Comparison of ENCODE assay signal across 21 cellular contexts in the genomic region with DNA sequence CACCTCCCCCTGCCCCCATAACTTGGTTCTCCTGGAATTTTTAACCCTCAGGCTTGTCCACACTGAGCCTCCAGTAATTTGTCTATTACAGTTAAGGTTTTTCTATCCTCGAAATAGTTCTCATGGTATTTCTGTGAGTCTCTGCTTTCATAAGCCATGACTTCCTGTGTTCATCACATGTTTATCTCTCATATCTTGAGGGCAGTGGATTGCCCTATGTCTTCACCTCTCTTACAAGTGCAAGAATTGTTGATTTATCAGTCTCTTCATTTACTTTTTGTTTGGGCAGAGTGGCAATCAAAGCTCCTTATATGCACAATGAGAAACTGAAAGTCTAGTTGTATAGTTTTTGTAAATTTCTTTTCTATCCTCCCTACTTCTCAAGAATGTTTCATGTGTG.
A peak's percentile ranks its signal among the peaks of the same experiment; 100 is the strongest.
DNase-seq lines count a peak whose midpoint lies in the region; ATAC-seq and TF ChIP-seq lines count a peak whose summit lies in the region.
"Had no signal": no experiment of that assay in that cellular context is flagged by ENCODE, and none has a peak within 500 bp of the region (broad histone marks: within the 10 kb centered on the region; RNA-seq: fewer than 3 reads in every experiment).

No MANE protein-coding gene starts in this region.

- CTCF ChIA-PET in PC-3 (lab: Charles Lee), result interaction anchor here (0.6 kb wide), 2 partner anchors 106 to 152 kb away, joined by 3 read pairs; no protein-coding TSS in a partner anchor

- peaks cover 2 to 14% (median 10%) of the 10 kb centered on the region in 7 donors for H3K9me3 Mint-ChIP-seq in CD4-positive, CD25-positive, alpha-beta regulatory T cell

- H4K20me1 ChIP-seq in PC-3 (ENCODE audit: low read length), result no peaks in the 10 kb centered on the region

- no peak overlapping the region for H3K27ac ChIP-seq in CD4-positive, CD25-positive, alpha-beta regulatory T cell (ENCODE audit: insufficient read depth, low read length, poor library complexity, severe bottlenecking)
- no peak overlapping the region for H3K27ac ChIP-seq in PC-3 (ENCODE audit: low read length)
- H3K27ac ChIP-seq: HL-60, right lobe of liver, RWPE1 had no signal

- H3F3A ChIP-seq in PC-3 (ENCODE audit: low read length, unreplicated experiment), result no peaks in the 10 kb centered on the region

- no peak overlapping the region for H3K4me2 ChIP-seq in PC-3 (ENCODE audit: low read length)

- no peak for TF ChIP-seq CTCF in PC-3 (conservative IDR thresholded peaks at IDR 0.05; ENCODE audit: low read depth, low read length)

- H3K4me1 ChIP-seq in CD4-positive, CD25-positive, alpha-beta regulatory T cell (ENCODE audit: control insufficient read depth, insufficient read depth, low read length, poor library complexity, severe bottlenecking), result no peaks in the 10 kb centered on the region
- no peaks in the 10 kb centered on the region for H3K4me1 ChIP-seq in PC-3 (ENCODE audit: insufficient read depth, low read length)
- H3K4me1 ChIP-seq: right lobe of liver had no signal

- no peaks in the 10 kb centered on the region for H3K27me3 ChIP-seq in CD4-positive, CD25-positive, alpha-beta regulatory T cell (ENCODE audit: control insufficient read depth, insufficient read depth, low read length)
- H3K27me3 ChIP-seq in PC-3 (ENCODE audit: low read length), result no peaks in the 10 kb centered on the region
- H3K27me3 ChIP-seq: MG63, right lobe of liver had no signal

- POLR2A ChIA-PET in PC-3 (lab: Charles Lee; ENCODE audit: unreplicated experiment), result no interaction called here

- peak in 1 of 3 donors; percentile 15 for DNase-seq in CD4-positive, CD25-positive, alpha-beta regulatory T cell
- peak; percentile 10 for DNase-seq in ELR (ENCODE audit: low read depth)
- peak; percentile 7 for DNase-seq in PC-3
- peak; percentile 5 for DNase-seq in fibroblast of peridontal ligament (ENCODE audit: extremely low read depth)
- no peak for DNase-seq in DMS53 (lab: John Stamatoyannopoulos, UW)
- DNase-seq: activated effector memory CD4-positive, alpha-beta T cell treated with anti-CD3 and anti-CD28 coated beads, Interleukin-2, amount 50 U/mL, for 16 hours; MG63; NCI-H446; NCI-H774; right lobe of liver; stimulated activated CD4-positive, alpha-beta T cell treated with anti-CD3 and anti-CD28 coated beads, Interleukin-4, amount 100 ng/mL, for 24 hours; trophoblast cell had no signal

- H3K36me3 ChIP-seq in CD4-positive, CD25-positive, alpha-beta regulatory T cell (ENCODE audit: control insufficient read depth, insufficient read depth, low read length), result no peaks in the 10 kb centered on the region
- no peaks in the 10 kb centered on the region for H3K36me3 ChIP-seq in PC-3 (ENCODE audit: low read depth, low read length)
- H3K36me3 ChIP-seq: MG63, right lobe of liver had no signal

- H3K9me2 ChIP-seq in PC-3 (replicated peaks; ENCODE audit: low read length), result no peaks in the 10 kb centered on the region

- H3K4me1 Mint-ChIP-seq in CD4-positive, CD25-positive, alpha-beta regulatory T cell, result peaks cover 0 to 10% (median 6%) of the 10 kb centered on the region in 4 donors
- H3K4me1 Mint-ChIP-seq: IgD-negative memory B cell; stimulated activated effector memory CD8-positive, alpha-beta T cell treated with anti-CD3 and anti-CD28 coated beads, Interleukin-12 subunit alpha, Interleukin-12 subunit beta, amount 100 ng/mL, for 72 hours had no signal

- peak in 1 of 2 donors; percentile 18 for ATAC-seq in CD4-positive, CD25-positive, alpha-beta regulatory T cell (ENCODE audit: low read depth in 2 of 2)
- ATAC-seq in PC-3, result peak; percentile 29; the same call in 1 of the 2 replicates
- no peak for ATAC-seq in GM19328 (IDR thresholded peaks at IDR 0.05; ENCODE audit: unreplicated experiment)
- ATAC-seq in SK-N-SH treated with all-trans-retinoic acid at 6 μM for 48 hours, result no peak
- ATAC-seq in GM19463 (IDR thresholded peaks at IDR 0.05; ENCODE audit: unreplicated experiment), result no peak
- ATAC-seq: right lobe of liver; stimulated activated effector memory CD8-positive, alpha-beta T cell treated with anti-CD3 and anti-CD28 coated beads, Interleukin-12 subunit alpha, Interleukin-12 subunit beta, amount 100 ng/mL, for 72 hours had no signal

- no peak overlapping the region for H3K4me3 Mint-ChIP-seq in CD4-positive, CD25-positive, alpha-beta regulatory T cell
- H3K4me3 Mint-ChIP-seq: central memory CD8-positive, alpha-beta T cell; stimulated activated effector memory CD8-positive, alpha-beta T cell treated with anti-CD3 and anti-CD28 coated beads, Interleukin-12 subunit alpha, Interleukin-12 subunit beta, amount 100 ng/mL, for 72 hours; T-helper 1 cell treated with Interleukin-12 subunit alpha and Interleukin-12 subunit beta and Interleukin-4 antibody, amounts not matched to agents 30 μg/mL and 1 μg/mL, for 36 hours had no signal

- peak overlapping the region; percentile 4 for H3K4me3 ChIP-seq in CD4-positive, CD25-positive, alpha-beta regulatory T cell (ENCODE audit: low read depth, low read length)
- no peak overlapping the region for H3K4me3 ChIP-seq in PC-3 (ENCODE audit: low read length)
- H3K4me3 ChIP-seq: MG63, right lobe of liver had no signal

- peaks cover 0 to 13% of the 10 kb centered on the region in 2 experiments for H3K9me3 ChIP-seq in CD4-positive, CD25-positive, alpha-beta regulatory T cell (ENCODE audit: control insufficient read depth in 2 of 2, low read length in 2 of 2)
- H3K9me3 ChIP-seq in PC-3 (ENCODE audit: low read length), result no peaks in the 10 kb centered on the region

- no peak overlapping the region for H3K9ac ChIP-seq in PC-3 (ENCODE audit: low read length)

- no peaks in the 10 kb centered on the region for H3K79me2 ChIP-seq in PC-3 (ENCODE audit: low read length)

- H3K36me3 Mint-ChIP-seq in CD4-positive, CD25-positive, alpha-beta regulatory T cell, result no peaks in the 10 kb centered on the region
- H3K36me3 Mint-ChIP-seq: stimulated activated effector memory CD8-positive, alpha-beta T cell treated with anti-CD3 and anti-CD28 coated beads, Interleukin-12 subunit alpha, Interleukin-12 subunit beta, amount 100 ng/mL, for 72 hours had no signal

- peak overlapping the region in 1 of 3 donors; percentile 1 for H3K27ac Mint-ChIP-seq in CD4-positive, CD25-positive, alpha-beta regulatory T cell
- H3K27ac Mint-ChIP-seq: IgD-negative memory B cell; stimulated activated effector memory CD8-positive, alpha-beta T cell treated with anti-CD3 and anti-CD28 coated beads, Interleukin-12 subunit alpha, Interleukin-12 subunit beta, amount 100 ng/mL, for 72 hours; T-helper 1 cell treated with Interleukin-12 subunit alpha and Interleukin-12 subunit beta and Interleukin-4 antibody, amounts not matched to agents 30 μg/mL and 1 μg/mL, for 36 hours had no signal

- no peaks in the 10 kb centered on the region for H3K27me3 Mint-ChIP-seq in CD4-positive, CD25-positive, alpha-beta regulatory T cell
- H3K27me3 Mint-ChIP-seq: central memory CD8-positive, alpha-beta T cell; IgD-negative memory B cell had no signal

- no peak overlapping the region for H2AFZ ChIP-seq in PC-3 (ENCODE audit: low read length)

- BruUV-seq in PC-3 (replicated peaks; lab: Mats Ljungman, UMichigan), result no TSS peak

- intact Hi-C loops in PC-3 (cut with micrococcal nuclease), result no loop called here

TF ChIP-seq in SK-N-SH treated with all-trans-retinoic acid at 6 μM for 48 hours, 23 proteins besides CTCF, POLR2A, EP300 and RAD21 (continues in another document):
- TF ChIP-seq, protein P1, sequence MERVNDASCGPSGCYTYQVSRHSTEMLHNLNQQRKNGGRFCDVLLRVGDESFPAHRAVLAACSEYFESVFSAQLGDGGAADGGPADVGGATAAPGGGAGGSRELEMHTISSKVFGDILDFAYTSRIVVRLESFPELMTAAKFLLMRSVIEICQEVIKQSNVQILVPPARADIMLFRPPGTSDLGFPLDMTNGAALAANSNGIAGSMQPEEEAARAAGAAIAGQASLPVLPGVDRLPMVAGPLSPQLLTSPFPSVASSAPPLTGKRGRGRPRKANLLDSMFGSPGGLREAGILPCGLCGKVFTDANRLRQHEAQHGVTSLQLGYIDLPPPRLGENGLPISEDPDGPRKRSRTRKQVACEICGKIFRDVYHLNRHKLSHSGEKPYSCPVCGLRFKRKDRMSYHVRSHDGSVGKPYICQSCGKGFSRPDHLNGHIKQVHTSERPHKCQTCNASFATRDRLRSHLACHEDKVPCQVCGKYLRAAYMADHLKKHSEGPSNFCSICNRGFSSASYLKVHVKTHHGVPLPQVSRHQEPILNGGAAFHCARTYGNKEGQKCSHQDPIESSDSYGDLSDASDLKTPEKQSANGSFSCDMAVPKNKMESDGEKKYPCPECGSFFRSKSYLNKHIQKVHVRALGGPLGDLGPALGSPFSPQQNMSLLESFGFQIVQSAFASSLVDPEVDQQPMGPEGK (CRISPR knock-in tag; IDR thresholded peaks at IDR 0.05; ENCODE audit: borderline replicate concordance), result no peak
- TF ChIP-seq PPARA (CRISPR knock-in tag; IDR thresholded peaks at IDR 0.05; ENCODE audit: borderline replicate concordance) (no peak), ZFP3 (CRISPR knock-in tag; IDR thresholded peaks at IDR 0.05) (no peak), ZNF565 (CRISPR knock-in tag; conservative IDR thresholded peaks at IDR 0.05; ENCODE audit: low read depth) (no peak), ESRRG (CRISPR knock-in tag; IDR thresholded peaks at IDR 0.05) (no peak), SNAI2 (CRISPR knock-in tag; IDR thresholded peaks at IDR 0.05) (no peak), GLIS3 (CRISPR knock-in tag; IDR thresholded peaks at IDR 0.05) (no peak), CREB5 (CRISPR knock-in tag; IDR thresholded peaks at IDR 0.05; ENCODE audit: low read depth) (no peak), ZC3H10 (CRISPR knock-in tag; IDR thresholded peaks at IDR 0.05) (no peak)
